In genomic region chr10:107873007-107873406, GRCh38 we compare ENCODE assay signal across 22 cellular contexts.
DNase-seq lines count a peak whose midpoint lies in the region; FAIRE-seq and TF ChIP-seq lines count a peak whose summit lies in the region.
"Had no signal": no experiment of that assay in that cellular context is flagged by ENCODE, and none has a peak within 500 bp of the region (broad histone marks: within the 10 kb centered on the region; RNA-seq: fewer than 3 reads in every experiment).

No MANE protein-coding gene starts in this region.

- peaks cover 6% of the 10 kb centered on the region; the same call in 1 of the 2 replicates for H3K9me2 ChIP-seq in GM23248 (ENCODE audit: insufficient read depth)

- no peaks in the 10 kb centered on the region for H3K9me3 ChIP-seq in GM23248 (ENCODE audit: low read depth)
- H3K9me3 ChIP-seq in MG63 = no peaks in the 10 kb centered on the region
- H3K9me3 ChIP-seq: BE2C, BLaER1, Caco-2 had no signal

- no peak overlapping the region for H3K27ac ChIP-seq in GM23248
- H3K27ac ChIP-seq: BLaER1 had no signal

- H3K79me2 ChIP-seq in GM23248 (ENCODE audit: insufficient read depth) = no peaks in the 10 kb centered on the region

- no peaks in the 10 kb centered on the region for H3K27me3 ChIP-seq in GM23248 (replicated peaks; ENCODE audit: insufficient read depth)
- no peaks in the 10 kb centered on the region for H3K27me3 ChIP-seq in MG63
- no peaks in the 10 kb centered on the region for H3K27me3 ChIP-seq in bronchial epithelial cell (ENCODE audit: control insufficient read depth, insufficient read depth, low read length)
- H3K27me3 ChIP-seq: BE2C, BLaER1 had no signal

- no peaks in the 10 kb centered on the region for H3K4me1 ChIP-seq in GM23248 (ENCODE audit: insufficient read depth)
- H3K4me1 ChIP-seq: BE2C, BLaER1, Caco-2 had no signal

- H3K4me2 ChIP-seq in GM23248 (ENCODE audit: unreplicated experiment) = no peak overlapping the region
- H3K4me2 ChIP-seq: BLaER1 had no signal

- H4K20me1 ChIP-seq in GM23248 (ENCODE audit: insufficient read depth) = no peaks in the 10 kb centered on the region
- H4K20me1 ChIP-seq: BLaER1 had no signal

- H3K9ac ChIP-seq in GM23248 = no peak overlapping the region
- H3K9ac ChIP-seq: BLaER1 had no signal

- WGBS in GM23248 (ENCODE audit: low coverage in 1 of 2, low lambda C conversion rate in 2 of 2, missing lambda C conversion rate in 2 of 2), 2 experiments = 65 to 75% methylated on average over 3 of the region's 3 CpGs

- H3F3A ChIP-seq in GM23248 (ENCODE audit: insufficient read depth) = no peaks in the 10 kb centered on the region

- H3K36me3 ChIP-seq in GM23248 (ENCODE audit: low read depth) = no peaks in the 10 kb centered on the region
- no peaks in the 10 kb centered on the region for H3K36me3 ChIP-seq in MG63
- no peaks in the 10 kb centered on the region for H3K36me3 ChIP-seq in bronchial epithelial cell (ENCODE audit: control insufficient read depth, insufficient read depth, low read length)
- H3K36me3 ChIP-seq: BE2C, BLaER1 had no signal

- TF ChIP-seq CTCF in bronchial epithelial cell (IDR thresholded peaks at IDR 0.05; ENCODE audit: insufficient read depth, low read length, severe bottlenecking) = no peak

- no peak overlapping the region for H2AFZ ChIP-seq in GM23248

- H3K4me3 ChIP-seq in GM23248 = no peak overlapping the region
- H3K4me3 ChIP-seq in MG63 = no peak overlapping the region
- H3K4me3 ChIP-seq in bronchial epithelial cell (ENCODE audit: low read depth, low read length) = no peak overlapping the region
- H3K4me3 ChIP-seq: BLaER1 had no signal

- no peak for FAIRE-seq in bronchial epithelial cell (lab: Jason Lieb, UNC)
- FAIRE-seq: A204.1, D721Med, G401.6, GM12891, GM19239 had no signal

- in situ Hi-C loops in GM23248 (cut with MboI) = no loop called here

- DNase-seq in GM23248 (peak; percentile 4), MG63 (peak; percentile 60), bronchial epithelial cell (ENCODE audit: low read depth) (peak; percentile 26), ecto neural progenitor cell (ENCODE audit: low spot score) (no peak), COLO668 (lab: John Stamatoyannopoulos, UW; ENCODE audit: unreplicated experiment) (no peak)
- DNase-seq: 8988T; ACHN; BE2C; C1 segment of cervical spinal cord; Caco-2; Calu3; CD4-positive, alpha-beta memory T cell; CD4-positive, CD25-positive, alpha-beta regulatory T cell; CD8-positive, alpha-beta memory T cell; DMS79 treated with DMSO at 0.1 percent for 48 hours; GF-D8 had no signal

Comparison
In these comparisons a context has a peak if more than half of its experiments do, and no peak if none do; other contexts are left out.
1. DNase-seq: peak in GM23248 (single experiment), MG63 (single experiment) and bronchial epithelial cell (single experiment); none in ecto neural progenitor cell (single experiment) and COLO668 (single experiment).